ENCODE assay signal across 8 cellular contexts in the genomic region with DNA sequence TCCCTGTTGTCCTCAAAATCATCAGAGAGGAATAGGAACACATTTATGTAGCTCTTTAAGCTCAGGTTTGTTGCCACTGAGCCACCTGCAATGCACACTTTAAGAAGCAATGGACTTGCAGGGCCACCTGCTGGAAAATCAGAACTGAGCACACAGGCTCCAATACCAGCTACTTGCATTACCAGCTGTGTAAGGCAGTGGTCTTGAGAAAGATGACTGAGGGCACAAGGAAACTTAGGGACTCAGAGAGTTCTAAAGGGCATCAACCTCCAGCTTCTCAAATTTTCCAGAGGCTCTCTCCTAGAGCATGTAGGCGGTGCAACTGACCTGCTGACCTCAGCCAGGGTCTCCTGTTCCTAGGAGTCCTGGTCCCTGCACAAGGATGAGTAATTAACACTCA. TPM values are rescaled to one million over a fixed set of nuclear protein-coding genes. Genes with fewer than 3 reads are reported as not detected.
DNase-seq lines count a peak whose midpoint lies in the region; ATAC-seq and TF ChIP-seq lines count a peak whose summit lies in the region.

No MANE protein-coding gene starts in this region.

- ATAC-seq in HG03097 (IDR thresholded peaks at IDR 0.05; ENCODE audit: low FRiP score, unreplicated experiment) (peak; percentile 25), sciatic nerve (no peak)

- intact Hi-C loops in sciatic nerve (cut with DNase I): no loop called here

- DNase-seq in GM10266 (ENCODE audit: extremely low spot score) (peak; percentile 63), NCI-H510A treated with DMSO at 0.1 percent for 48 hours (lab: John Stamatoyannopoulos, UW) (peak; percentile 96), fibroblast of gingiva (ENCODE audit: low read depth) (peak; percentile 39), pulmonary artery endothelial cell (ENCODE audit: low read depth, low spot score) (peak; percentile 49), sciatic nerve (ENCODE audit: low spot score) (no peak), cerebellum (ENCODE audit: low spot score) (no peak)
- peak; percentile 45 for DNase-seq in activated CD8-positive, alpha-beta memory T cell treated with anti-CD3 and anti-CD28 coated beads, Interleukin-2, amount 50 U/mL, for 1 hour (ENCODE audit: extremely low read depth)

- TF ChIP-seq CTCF in GM10266 (IDR thresholded peaks at IDR 0.05; ENCODE audit: control insufficient read depth, insufficient read depth, low read depth, missing control alignments): peak; percentile 76

RNA-seq across cellular contexts. Expression of a gene that starts 2.5 kb away (rescaled TPM):
- 100 and 129 TPM in 2 replicates for total RNA-seq in pulmonary artery endothelial cell
- 162 TPM for total RNA-seq in sciatic nerve
- total RNA-seq in cerebellum: 36.5 TPM

RNA-seq across cellular contexts. Expression of a gene that starts 36.6 kb away (rescaled TPM):
- total RNA-seq in pulmonary artery endothelial cell (not detected in 2 replicates), sciatic nerve (1.4 TPM), cerebellum (4.9 TPM)

RNA-seq across cellular contexts. Expression of a gene that starts 40.6 kb away (rescaled TPM):
- total RNA-seq in pulmonary artery endothelial cell (not detected in 2 replicates), sciatic nerve (0.31 TPM), cerebellum (0.36 TPM)

Comparison
In these comparisons a context has a peak if more than half of its experiments do, and no peak if none do; other contexts are left out.
1. DNase-seq: peak in GM10266 (single experiment), NCI-H510A treated with DMSO at 0.1 percent for 48 hours (single experiment), activated CD8-positive, alpha-beta memory T cell treated with anti-CD3 and anti-CD28 coated beads, Interleukin-2, amount 50 U/mL, for 1 hour (single experiment), fibroblast of gingiva (single experiment) and pulmonary artery endothelial cell (single experiment); none in sciatic nerve (single experiment) and cerebellum (single experiment).